In genomic region chr14:104011824-104012517, GRCh38 we compare ENCODE assay signal across 22 cellular contexts.
DNase-seq lines count a peak whose midpoint lies in the region; ATAC-seq and TF ChIP-seq lines count a peak whose summit lies in the region.
"Had no signal": no experiment of that assay in that cellular context is flagged by ENCODE, and none has a peak within 500 bp of the region (broad histone marks: within the 10 kb centered on the region; RNA-seq: fewer than 3 reads in every experiment).

No MANE protein-coding gene starts in this region.

- DNase-seq in Right ventricle myocardium inferior (ENCODE audit: missing footprints): no peak
- no peak for DNase-seq in right atrium auricular region (ENCODE audit: low spot score)
- DNase-seq in KG1 (lab: John Stamatoyannopoulos, UW): no peak
- no peak for DNase-seq in activated CD4-positive, alpha-beta memory T cell treated with anti-CD3 and anti-CD28 coated beads, Interleukin-2, amount 10 ng/mL, durations not matched to agents 7 days and 5 days
- no peak for DNase-seq in GM13976 (ENCODE audit: low spot score)
- no peak for DNase-seq in NCI-H748 (lab: John Stamatoyannopoulos, UW; ENCODE audit: unreplicated experiment)
- DNase-seq: activated B cell treated with CpG ODN at 0.5 μM for 24 hours; CD8-positive, alpha-beta T cell; cerebellar nuclear complex; foreskin fibroblast; GF-D8; NCI-H1048; NCI-H187; NCI-H526; RPMI8226 had no signal

- TF ChIP-seq CTCF in right atrium auricular region (IDR thresholded peaks at IDR 0.05) (no peak), parathyroid adenoma (IDR thresholded peaks at IDR 0.05) (no peak), GM13976 (IDR thresholded peaks at IDR 0.05; ENCODE audit: borderline replicate concordance, control extremely low read depth, extremely low read depth, insufficient read depth, missing control alignments) (no peak)

- H3K27ac Mint-ChIP-seq in activated CD4-positive, alpha-beta memory T cell treated with anti-CD3 and anti-CD28 coated beads, Interleukin-2, amount 10 ng/mL, durations not matched to agents 7 days and 5 days: no peak overlapping the region
- H3K27ac Mint-ChIP-seq: activated B cell treated with CpG ODN at 0.5 μM for 24 hours; activated naive CD4-positive, alpha-beta T cell treated with anti-CD3 and anti-CD28 coated beads, Interleukin-2, amount 50 U/mL, for 72 hours; activated T-helper 17 cell treated with anti-CD3 and anti-CD28 coated beads, Interleukin-2, amount 50 U/mL, for 72 hours; CD8-positive, alpha-beta T cell had no signal

- H3K27ac ChIP-seq in right atrium auricular region (no peak overlapping the region), parathyroid adenoma (peak overlapping the region; percentile 69)
- H3K27ac ChIP-seq: A549 had no signal

- peaks cover 8% of the 10 kb centered on the region for H3K27me3 Mint-ChIP-seq in activated CD4-positive, alpha-beta memory T cell treated with anti-CD3 and anti-CD28 coated beads, Interleukin-2, amount 10 ng/mL, durations not matched to agents 7 days and 5 days
- H3K27me3 Mint-ChIP-seq: activated T-helper 17 cell treated with anti-CD3 and anti-CD28 coated beads, Interleukin-2, amount 50 U/mL, for 72 hours had no signal

- H3K27me3 ChIP-seq in right atrium auricular region (no peaks in the 10 kb centered on the region), parathyroid adenoma (ENCODE audit: control insufficient read depth, insufficient read depth, low read length) (no peaks in the 10 kb centered on the region)

- H3K9ac ChIP-seq in parathyroid adenoma: no peak overlapping the region

- H3K36me3 ChIP-seq in right atrium auricular region (no peaks in the 10 kb centered on the region), parathyroid adenoma (ENCODE audit: control insufficient read depth, insufficient read depth, low read length) (no peaks in the 10 kb centered on the region)

- in situ Hi-C loops in GM13976 (cut with MboI; ENCODE audit: low sequenced_read_pairs, unreplicated experiment): no loop called here

- no peaks in the 10 kb centered on the region for H3K9me3 Mint-ChIP-seq in activated CD4-positive, alpha-beta memory T cell treated with anti-CD3 and anti-CD28 coated beads, Interleukin-2, amount 10 ng/mL, durations not matched to agents 7 days and 5 days
- H3K9me3 Mint-ChIP-seq: activated B cell treated with CpG ODN at 0.5 μM for 24 hours; activated naive CD4-positive, alpha-beta T cell treated with anti-CD3 and anti-CD28 coated beads, Interleukin-2, amount 50 U/mL, for 72 hours; activated T-helper 17 cell treated with anti-CD3 and anti-CD28 coated beads, Interleukin-2, amount 50 U/mL, for 72 hours; CD8-positive, alpha-beta T cell; nephron had no signal

- POLR2A ChIA-PET in activated CD4-positive, alpha-beta memory T cell treated with anti-CD3 and anti-CD28 coated beads, Interleukin-2, amount 10 ng/mL, durations not matched to agents 7 days and 5 days (lab: Charles Lee): no interaction called here

- H3K4me3 ChIP-seq in right atrium auricular region (no peak overlapping the region), parathyroid adenoma (ENCODE audit: low read depth, low read length) (no peak overlapping the region)
- H3K4me3 ChIP-seq: A549 had no signal

- CTCF ChIA-PET in activated CD4-positive, alpha-beta memory T cell treated with anti-CD3 and anti-CD28 coated beads, Interleukin-2, amount 10 ng/mL, durations not matched to agents 7 days and 5 days (lab: Charles Lee): interaction anchor here (0.5 to 0.7 kb wide), 2 partner anchors 111 to 1526 kb away, joined by 4 read pairs; no protein-coding TSS in a partner anchor

- no peaks in the 10 kb centered on the region for H3K79me2 ChIP-seq in parathyroid adenoma

- intact Hi-C loops in Right ventricle myocardium inferior (cut with DNase I): no loop called here

- peak overlapping the region; percentile 47 for H2AFZ ChIP-seq in parathyroid adenoma

- no peaks in the 10 kb centered on the region for H3K9me3 ChIP-seq in right atrium auricular region
- no peaks in the 10 kb centered on the region for H3K9me3 ChIP-seq in parathyroid adenoma (ENCODE audit: control insufficient read depth, low read length)
- H3K9me3 ChIP-seq: A549 had no signal

- H3K4me1 ChIP-seq in right atrium auricular region (no peaks in the 10 kb centered on the region), parathyroid adenoma (peaks cover 35% of the 10 kb centered on the region)

- ATAC-seq in Right ventricle myocardium inferior (peak; percentile 59), esophagus mucosa (peak; percentile 87)
- ATAC-seq: A549; activated naive CD4-positive, alpha-beta T cell treated with anti-CD3 and anti-CD28 coated beads, Interleukin-2, amount 50 U/mL, for 72 hours; activated T-helper 17 cell treated with anti-CD3 and anti-CD28 coated beads, Interleukin-2, amount 50 U/mL, for 72 hours; CD8-positive, alpha-beta T cell; left lobe of liver had no signal

- no peak overlapping the region for H3K4me2 ChIP-seq in parathyroid adenoma (ENCODE audit: low read length)
- H3K4me2 ChIP-seq: A549 had no signal

- H3K4me3 Mint-ChIP-seq in activated CD4-positive, alpha-beta memory T cell treated with anti-CD3 and anti-CD28 coated beads, Interleukin-2, amount 10 ng/mL, durations not matched to agents 7 days and 5 days: no peak overlapping the region
- H3K4me3 Mint-ChIP-seq: activated B cell treated with CpG ODN at 0.5 μM for 24 hours; activated T-helper 17 cell treated with anti-CD3 and anti-CD28 coated beads, Interleukin-2, amount 50 U/mL, for 72 hours; CD8-positive, alpha-beta T cell; nephron had no signal

- H3K4me1 Mint-ChIP-seq in activated CD4-positive, alpha-beta memory T cell treated with anti-CD3 and anti-CD28 coated beads, Interleukin-2, amount 10 ng/mL, durations not matched to agents 7 days and 5 days: no peaks in the 10 kb centered on the region
- H3K4me1 Mint-ChIP-seq: activated B cell treated with CpG ODN at 0.5 μM for 24 hours; activated T-helper 17 cell treated with anti-CD3 and anti-CD28 coated beads, Interleukin-2, amount 50 U/mL, for 72 hours had no signal

- no peaks in the 10 kb centered on the region for H3K36me3 Mint-ChIP-seq in activated CD4-positive, alpha-beta memory T cell treated with anti-CD3 and anti-CD28 coated beads, Interleukin-2, amount 10 ng/mL, durations not matched to agents 7 days and 5 days (ENCODE audit: low read depth)
- H3K36me3 Mint-ChIP-seq: activated naive CD4-positive, alpha-beta T cell treated with anti-CD3 and anti-CD28 coated beads, Interleukin-2, amount 50 U/mL, for 72 hours; CD8-positive, alpha-beta T cell had no signal
